In genomic region chrX:85998954-85999353, GRCh38 we compare ENCODE assay signal across 11 cellular contexts.
"Had no signal": no experiment of that assay in that cellular context is flagged by ENCODE, and none has a peak within 500 bp of the region (broad histone marks: within the 10 kb centered on the region; RNA-seq: fewer than 3 reads in every experiment).

No MANE protein-coding gene starts in this region.

- H3K27ac ChIP-seq: HL-60, KMS-11 had no signal

- H2AFZ ChIP-seq: GM23338 had no signal

- ATAC-seq: GM23338 had no signal

- H3K4me2 ChIP-seq: GM23338, KMS-11 had no signal

- H3K4me3 ChIP-seq: GM23338 had no signal

- H3K9ac ChIP-seq: KMS-11 had no signal

- DNase-seq: H9, HCEC 1CT, HFFc6, IMR-90, Karpas-422, KBM-7 had no signal

- FAIRE-seq: H1, H54 had no signal
